8 cellular contexts compared by ENCODE assay signal in the genomic region with DNA sequence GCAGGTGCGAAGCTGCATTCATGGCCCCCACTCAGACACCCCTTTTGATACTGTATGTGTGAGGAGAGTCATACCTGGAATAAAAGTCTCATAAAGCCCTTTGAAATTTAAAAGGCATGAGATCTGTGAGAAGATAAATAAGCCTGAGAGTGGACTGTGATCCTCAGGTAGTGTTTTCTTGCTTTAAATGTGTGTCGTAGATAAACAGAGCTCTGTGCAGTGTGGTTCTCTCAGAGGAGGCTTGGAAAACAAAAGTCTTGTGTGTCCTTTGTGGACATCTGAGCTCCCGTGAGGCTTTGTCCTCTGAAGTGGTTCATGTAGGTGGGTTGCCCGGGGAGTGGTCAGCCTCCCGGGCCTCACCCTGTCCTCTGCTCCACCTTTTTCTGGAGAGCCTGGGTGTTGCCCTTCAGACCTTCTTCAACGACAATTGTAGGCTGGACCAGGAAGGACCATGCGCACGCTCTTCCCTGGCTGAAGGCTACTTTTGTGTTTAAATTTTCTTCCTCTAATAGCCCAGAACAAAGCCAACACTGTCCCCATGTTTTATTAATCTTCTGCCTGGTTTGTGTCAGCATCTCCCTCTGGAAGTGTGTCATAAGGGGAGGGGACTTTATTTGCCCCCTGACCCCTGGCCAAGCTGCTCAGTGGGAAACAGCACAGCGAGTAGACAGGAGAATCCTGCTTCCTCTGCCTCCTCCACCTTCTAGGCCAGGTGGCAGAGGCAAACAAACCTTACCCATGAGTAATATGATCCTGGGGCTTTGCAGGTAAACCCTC.
A peak's percentile ranks its signal among the peaks of the same experiment; 100 is the strongest.
DNase-seq lines count a peak whose midpoint lies in the region; ATAC-seq and TF ChIP-seq lines count a peak whose summit lies in the region.

No MANE protein-coding gene starts in this region.

- H3K4me1 ChIP-seq in CD4-positive, alpha-beta memory T cell (ENCODE audit: insufficient read depth, low read length): peaks cover 30% of the 10 kb centered on the region

- DNase-seq in CD4-positive, alpha-beta memory T cell: no peak
- DNase-seq in LNCaP clone FGC (ENCODE audit: low read depth): peak; percentile 92
- DNase-seq in naive B cell: no peak
- no peak for DNase-seq in NCI-H1694 (lab: John Stamatoyannopoulos, UW)
- no peak for DNase-seq in MG63

- CTCF ChIA-PET in CD4-positive, alpha-beta memory T cell (lab: Charles Lee; ENCODE audit: partially characterized antibody): interaction anchor here (0.6 to 2.2 kb wide), 2 partner anchors 165 to 714 kb away, joined by 3 to 7 read pairs; no protein-coding TSS in a partner anchor

- no peaks in the 10 kb centered on the region for H3K9me3 Mint-ChIP-seq in CD4-positive, alpha-beta memory T cell
- no peaks in the 10 kb centered on the region for H3K9me3 Mint-ChIP-seq in activated T-helper 17 cell treated with anti-CD3 and anti-CD28 coated beads, Interleukin-2, amount 50 U/mL, for 72 hours
- H3K9me3 Mint-ChIP-seq in naive B cell: no peaks in the 10 kb centered on the region

- H3K36me3 ChIP-seq in CD4-positive, alpha-beta memory T cell (ENCODE audit: insufficient read depth, low read length): peaks cover 10% of the 10 kb centered on the region
- H3K36me3 ChIP-seq in MG63: no peaks in the 10 kb centered on the region

- intact Hi-C loops in CD4-positive, alpha-beta memory T cell (cut with micrococcal nuclease): no loop called here

- peaks cover 18 to 49% (median 31%) of the 10 kb centered on the region in 4 donors for H3K4me1 Mint-ChIP-seq in CD4-positive, alpha-beta memory T cell
- peaks cover 25% of the 10 kb centered on the region for H3K4me1 Mint-ChIP-seq in activated T-helper 17 cell treated with anti-CD3 and anti-CD28 coated beads, Interleukin-2, amount 50 U/mL, for 72 hours
- peaks cover 35 to 38% (median 35%) of the 10 kb centered on the region in 3 donors for H3K4me1 Mint-ChIP-seq in naive B cell

- H3K36me3 Mint-ChIP-seq in CD4-positive, alpha-beta memory T cell: peaks cover 26 to 31% of the 10 kb centered on the region in 2 donors
- peaks cover 45% of the 10 kb centered on the region for H3K36me3 Mint-ChIP-seq in activated T-helper 17 cell treated with anti-CD3 and anti-CD28 coated beads, Interleukin-2, amount 50 U/mL, for 72 hours (ENCODE audit: low read depth)
- H3K36me3 Mint-ChIP-seq in naive B cell: peaks cover 5 to 14% of the 10 kb centered on the region in 2 donors

- POLR2A ChIA-PET in CD4-positive, alpha-beta memory T cell (lab: Charles Lee; ENCODE audit: partially characterized antibody): no interaction called here

- H3K4me3 Mint-ChIP-seq in CD4-positive, alpha-beta memory T cell: peak overlapping the region in 4 of 8 donors; percentile 11 to 43 (median 26)
- H3K4me3 Mint-ChIP-seq in activated T-helper 17 cell treated with anti-CD3 and anti-CD28 coated beads, Interleukin-2, amount 50 U/mL, for 72 hours: peak overlapping the region; percentile 47
- H3K4me3 Mint-ChIP-seq in naive B cell: peak overlapping the region in 4 of 8 donors; percentile 20 to 75 (median 52)

- H3K27me3 Mint-ChIP-seq in CD4-positive, alpha-beta memory T cell: no peaks in the 10 kb centered on the region
- no peaks in the 10 kb centered on the region for H3K27me3 Mint-ChIP-seq in activated T-helper 17 cell treated with anti-CD3 and anti-CD28 coated beads, Interleukin-2, amount 50 U/mL, for 72 hours
- H3K27me3 Mint-ChIP-seq in naive B cell: no peaks in the 10 kb centered on the region

- TF ChIP-seq CTCF in LNCaP clone FGC (IDR thresholded peaks at IDR 0.05; ENCODE audit: control insufficient read depth, extremely low read depth, insufficient read depth): no peak

- H3K4me3 ChIP-seq in CD4-positive, alpha-beta memory T cell (ENCODE audit: low read length in 2 of 2): no peak overlapping the region
- H3K4me3 ChIP-seq in LNCaP clone FGC (ENCODE audit: low read depth, low read length) (no peak overlapping the region), MG63 (no peak overlapping the region)

- H3K27me3 ChIP-seq in CD4-positive, alpha-beta memory T cell (ENCODE audit: insufficient read depth, low read length): no peaks in the 10 kb centered on the region
- no peaks in the 10 kb centered on the region for H3K27me3 ChIP-seq in MG63

- H3K9me3 ChIP-seq in CD4-positive, alpha-beta memory T cell (ENCODE audit: control insufficient read depth in 1 of 2, low read length in 2 of 2): no peaks in the 10 kb centered on the region
- no peaks in the 10 kb centered on the region for H3K9me3 ChIP-seq in MG63

- H3K27ac ChIP-seq in CD4-positive, alpha-beta memory T cell (ENCODE audit: low read depth, low read length): no peak overlapping the region

- peak; percentile 44 for ATAC-seq in activated T-helper 17 cell treated with anti-CD3 and anti-CD28 coated beads, Interleukin-2, amount 50 U/mL, for 72 hours (replicated peaks)
- ATAC-seq in naive B cell (ENCODE audit: low read depth in 2 of 2) (no peak), GM21528 (IDR thresholded peaks at IDR 0.05; ENCODE audit: low FRiP score, unreplicated experiment) (no peak), GM21367 (IDR thresholded peaks at IDR 0.05; ENCODE audit: unreplicated experiment) (no peak)

- H3K27ac Mint-ChIP-seq in CD4-positive, alpha-beta memory T cell: peak overlapping the region in 4 of 7 donors; percentile 26 to 77 (median 58)
- peak overlapping the region; percentile 80 for H3K27ac Mint-ChIP-seq in activated T-helper 17 cell treated with anti-CD3 and anti-CD28 coated beads, Interleukin-2, amount 50 U/mL, for 72 hours
- H3K27ac Mint-ChIP-seq in naive B cell: peak overlapping the region in 4 of 6 donors; percentile 49 to 82 (median 58)
